In genomic region chr2:218745160-218745558, GRCh38 we compare ENCODE assay signal across 1 cellular context.
TF ChIP-seq lines count a peak whose summit lies in the region.

No MANE protein-coding gene starts in this region.

TF ChIP-seq in K562, 482 proteins besides CTCF, POLR2A, EP300 and RAD21 (continued from another document and continues in another):
- TF ChIP-seq HBP1 (CRISPR knock-in tag; IDR thresholded peaks at IDR 0.05), result no peak
- TF ChIP-seq ZBTB5 (IDR thresholded peaks at IDR 0.05), result peak; percentile 90
- 0 out of 2 replicates have a peak, but pooled peaks have one; percentile 23 for TF ChIP-seq PTTG1 (tag; IDR thresholded peaks at IDR 0.05; ENCODE audit: low read depth)
- TF ChIP-seq PBX2 (CRISPR knock-in tag; IDR thresholded peaks at IDR 0.05; ENCODE audit: low read depth), result no peak
- no peak for TF ChIP-seq PBX2 (tag; conservative IDR thresholded peaks at IDR 0.05; ENCODE audit: low read depth)
- no peak for TF ChIP-seq ZNF444 (CRISPR knock-in tag; IDR thresholded peaks at IDR 0.05)
- TF ChIP-seq HDGF (IDR thresholded peaks at IDR 0.05), result peak; percentile 48; the same call in 1 of the 2 replicates
- TF ChIP-seq ZNF511 (CRISPR knock-in tag; IDR thresholded peaks at IDR 0.05), result no peak
- no peak for TF ChIP-seq ZNF41 (CRISPR knock-in tag; conservative IDR thresholded peaks at IDR 0.05)
- TF ChIP-seq FOXP4 (CRISPR knock-in tag; IDR thresholded peaks at IDR 0.05; ENCODE audit: borderline replicate concordance), result no peak
- TF ChIP-seq ZNF780A (CRISPR knock-in tag; IDR thresholded peaks at IDR 0.05), result no peak
- TF ChIP-seq PREB (CRISPR knock-in tag; IDR thresholded peaks at IDR 0.05), result no peak
- peak; percentile 80 for TF ChIP-seq MAFG (tag; conservative IDR thresholded peaks at IDR 0.05)
- no peak for TF ChIP-seq FOXO4 (CRISPR knock-in tag; IDR thresholded peaks at IDR 0.05)
- no peak for TF ChIP-seq HMBOX1 (IDR thresholded peaks at IDR 0.05)
- TF ChIP-seq ZNF316 (IDR thresholded peaks at IDR 0.05), result peak; percentile 85
- no peak for TF ChIP-seq ID3 (CRISPR knock-in tag; IDR thresholded peaks at IDR 0.05)
- TF ChIP-seq ID3 (tag; IDR thresholded peaks at IDR 0.05), result no peak
- no peak for TF ChIP-seq YBX1 (IDR thresholded peaks at IDR 0.05)
- no peak for TF ChIP-seq PRDM10 (IDR thresholded peaks at IDR 0.05; ENCODE audit: partially characterized antibody)
- no peak for TF ChIP-seq UBTF (IDR thresholded peaks at IDR 0.05; ENCODE audit: borderline replicate concordance in 1 of 2, low read depth in 2 of 2, low read length in 2 of 2)
- TF ChIP-seq DMBX1 (CRISPR knock-in tag; IDR thresholded peaks at IDR 0.05; ENCODE audit: borderline replicate concordance), result peak; percentile 79; the same call in 1 of the 2 replicates
- TF ChIP-seq MECOM (CRISPR knock-in tag; IDR thresholded peaks at IDR 0.05), result no peak; the same call in 1 of the 2 replicates
- TF ChIP-seq NFE2 (IDR thresholded peaks at IDR 0.05; ENCODE audit: low read depth), result peak; percentile 84
- TF ChIP-seq NCOA1 (IDR thresholded peaks at IDR 0.05; ENCODE audit: low read depth), result 0 out of 2 replicates have a peak, but pooled peaks have one; percentile 35
- no peak for TF ChIP-seq TAF9B (IDR thresholded peaks at IDR 0.05; ENCODE audit: partially characterized antibody)
- no peak for TF ChIP-seq GTF2E2 (tag; IDR thresholded peaks at IDR 0.05)
- TF ChIP-seq ZBTB12 (CRISPR knock-in tag; IDR thresholded peaks at IDR 0.05), result peak; percentile 42
- no peak for TF ChIP-seq ZNF77 (CRISPR knock-in tag; IDR thresholded peaks at IDR 0.05)
- TF ChIP-seq BACH1 (tag; IDR thresholded peaks at IDR 0.05), result peak; percentile 68; the same call in 1 of the 2 replicates
- 0 out of 2 replicates have a peak, but pooled peaks have one; percentile 4 for TF ChIP-seq TEAD2 (tag; IDR thresholded peaks at IDR 0.05)
- peak; percentile 52 to 77; a peak in 3 of 4 replicates for TF ChIP-seq TRIM24 (IDR thresholded peaks at IDR 0.05)
- no peak for TF ChIP-seq MTA1 (IDR thresholded peaks at IDR 0.05; ENCODE audit: borderline replicate concordance)
- no peak for TF ChIP-seq DLX4 (CRISPR knock-in tag; IDR thresholded peaks at IDR 0.05)
- TF ChIP-seq RBFOX2 (IDR thresholded peaks at IDR 0.05; ENCODE audit: low read depth, low read length), result no peak
